In the genomic region with DNA sequence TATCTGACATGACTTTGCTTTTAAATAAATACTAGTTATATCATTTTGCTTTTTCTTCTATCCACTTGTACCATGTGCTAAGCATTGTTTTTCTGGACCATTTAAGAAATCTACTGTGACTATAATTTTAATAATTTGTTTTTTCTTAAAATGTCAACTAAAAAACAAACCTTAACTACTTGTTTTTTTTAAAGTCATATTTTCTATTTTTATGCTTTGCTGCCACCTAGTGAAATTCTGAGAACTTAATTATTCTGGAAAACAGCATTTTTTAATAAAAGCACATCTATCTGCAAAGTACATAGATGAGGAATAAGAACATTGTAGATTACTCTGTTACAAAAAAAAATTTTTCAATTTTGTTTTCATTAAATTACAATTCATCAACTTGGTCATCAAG, we compare ENCODE assay signal across 10 cellular contexts. TPM values are rescaled to one million over a fixed set of nuclear protein-coding genes. Genes with fewer than 3 reads are reported as not detected.
DNase-seq lines count a peak whose midpoint lies in the region; ATAC-seq and TF ChIP-seq lines count a peak whose summit lies in the region.
"Had no signal": no experiment of that assay in that cellular context is flagged by ENCODE, and none has a peak within 500 bp of the region (broad histone marks: within the 10 kb centered on the region; RNA-seq: fewer than 3 reads in every experiment).

No MANE protein-coding gene starts in this region.

- H2BK120ac ChIP-seq in H9 (ENCODE audit: low read depth, low read length, poor library complexity, severe bottlenecking), result no peak overlapping the region

- H3K27me3 ChIP-seq in H9 (ENCODE audit: insufficient read depth, low read length) (no peaks in the 10 kb centered on the region), hepatocyte (no peaks in the 10 kb centered on the region)

- no peak overlapping the region for H3K18ac ChIP-seq in H9 (ENCODE audit: insufficient read length, low read depth, low read length)

- no peak overlapping the region for H3K14ac ChIP-seq in H9 (ENCODE audit: insufficient read depth, low read length)

- no peak overlapping the region for H3K56ac ChIP-seq in H9 (ENCODE audit: insufficient read length, low read depth, low read length)

- no peaks in the 10 kb centered on the region for H3K79me2 ChIP-seq in H9 (ENCODE audit: insufficient read depth, low read length)
- no peaks in the 10 kb centered on the region for H3K79me2 ChIP-seq in hepatocyte

- no peak overlapping the region for H3K27ac Mint-ChIP-seq in H9

- peak; percentile 28 for TF ChIP-seq CTCF in AG09319 (IDR thresholded peaks at IDR 0.05; ENCODE audit: low read depth, low read length)
- TF ChIP-seq CTCF in H9 (conservative IDR thresholded peaks at IDR 0.05), result peak; percentile 52
- TF ChIP-seq CTCF in hepatocyte (IDR thresholded peaks at IDR 0.05; ENCODE audit: poor library complexity), result peak; percentile 66

- no peak overlapping the region for H4K5ac ChIP-seq in H9 (ENCODE audit: insufficient read length, low read depth, low read length)

- no peak for ATAC-seq in GM18858 (IDR thresholded peaks at IDR 0.05; ENCODE audit: unreplicated experiment)

- H3K4me2 ChIP-seq in H9 (ENCODE audit: insufficient read depth, insufficient read length, low read length) (no peak overlapping the region), hepatocyte (no peak overlapping the region)

- H3K4me3 ChIP-seq in hepatocyte, result no peak overlapping the region

- H2BK5ac ChIP-seq in H9 (ENCODE audit: insufficient read length, low read length), result no peak overlapping the region

- H3K27me3 Mint-ChIP-seq in H9 (ENCODE audit: low read depth), result no peaks in the 10 kb centered on the region

- H3K23me2 ChIP-seq in H9 (ENCODE audit: insufficient read length, low read depth, low read length, poor library complexity, severe bottlenecking), result no peaks in the 10 kb centered on the region

- H3K9me2 ChIP-seq in hepatocyte (replicated peaks; ENCODE audit: insufficient read depth), result no peaks in the 10 kb centered on the region

- H3K9me3 ChIP-seq in H9 (ENCODE audit: control insufficient read depth, low read depth, low read length) (no peaks in the 10 kb centered on the region), hepatocyte (ENCODE audit: low read depth) (no peaks in the 10 kb centered on the region)

- no peak overlapping the region for H2BK12ac ChIP-seq in H9 (ENCODE audit: insufficient read length, low read depth, low read length)

- no peaks in the 10 kb centered on the region for H3K4me1 Mint-ChIP-seq in H9

- no peak overlapping the region for H3T11ph ChIP-seq in H9 (ENCODE audit: low read length)

- H3K4ac ChIP-seq in H9 (ENCODE audit: low read depth, low read length), result no peak overlapping the region

- H2AK5ac ChIP-seq in H9 (ENCODE audit: insufficient read length, low read length), result no peak overlapping the region

- no peak overlapping the region for H3K23ac ChIP-seq in H9 (ENCODE audit: insufficient read length, low read depth, low read length)

- H3K36me3 Mint-ChIP-seq in H9 (ENCODE audit: insufficient read depth in 1 of 3, low read depth in 3 of 3), result peaks cover 4 to 18% (median 12%) of the 10 kb centered on the region in 3 experiments

- H3K9me3 Mint-ChIP-seq in H9, result no peaks in the 10 kb centered on the region

- no peak overlapping the region for H2BK15ac ChIP-seq in H9 (ENCODE audit: low read depth, low read length)

- H3K79me1 ChIP-seq in H9 (ENCODE audit: insufficient read depth, low read depth, low read length, poor library complexity, severe bottlenecking), result no peaks in the 10 kb centered on the region

- DNase-seq in AG09319 (ENCODE audit: extremely low read depth, low read depth), result no peak
- no peak for DNase-seq in H9
- DNase-seq in SK-MEL-5 (ENCODE audit: low read depth, low spot score), result peak; percentile 54
- DNase-seq in hepatocyte (ENCODE audit: low spot score), result peak; percentile 17
- DNase-seq in NCI-H128 (lab: John Stamatoyannopoulos, UW; ENCODE audit: unreplicated experiment), result no peak
- no peak for DNase-seq in amygdala (lab: John Stamatoyannopoulos, UW)
- no peak for DNase-seq in middle frontal gyrus (ENCODE audit: extremely low spot score, low spot score)
- DNase-seq: activated gamma-delta T cell treated with Interleukin-2 at 50 U/mL for 16 hours, NCI-H1436 treated with DMSO at 0.1 percent for 48 hours had no signal

- H3K27ac ChIP-seq in H9 (ENCODE audit: insufficient read length, low read depth, low read length) (no peak overlapping the region), hepatocyte (no peak overlapping the region)

- in situ Hi-C loops in SK-MEL-5 (cut with HindIII; ENCODE audit: low pct_unique_long_range_greater_than_20kb, low sequenced_read_pairs), result loop anchor here (25.0 kb wide), 1 partner anchor 623 kb away; no protein-coding TSS in a partner anchor

- H2AFZ ChIP-seq in H9 (ENCODE audit: low read length) (no peak overlapping the region), hepatocyte (no peak overlapping the region)

- H4K20me1 ChIP-seq in H9 (ENCODE audit: control insufficient read depth, insufficient read depth, insufficient read length) (no peaks in the 10 kb centered on the region), hepatocyte (ENCODE audit: insufficient read depth, poor library complexity, severe bottlenecking) (no peaks in the 10 kb centered on the region)

- H3K9ac ChIP-seq in H9 (ENCODE audit: extremely low read depth, insufficient read length, low read length), result no peak overlapping the region

- H4K8ac ChIP-seq in H9 (replicated peaks; ENCODE audit: insufficient read length, low read depth, low read length), result no peak overlapping the region

- no peak overlapping the region for H3K4me3 Mint-ChIP-seq in H9

- no peaks in the 10 kb centered on the region for H3K4me1 ChIP-seq in H9 (ENCODE audit: insufficient read depth, low read length)
- H3K4me1 ChIP-seq in hepatocyte (ENCODE audit: insufficient read depth), result no peaks in the 10 kb centered on the region

- H2BK20ac ChIP-seq in H9 (ENCODE audit: low read depth, low read length, poor library complexity, severe bottlenecking), result no peak overlapping the region

- H3K36me3 ChIP-seq in hepatocyte (replicated peaks; ENCODE audit: insufficient read depth, low read depth), result no peaks in the 10 kb centered on the region

- no peak overlapping the region for H4K91ac ChIP-seq in H9 (ENCODE audit: insufficient read length, low read depth, low read length)

RNA-seq across cellular contexts. Expression of gene ORC5, which starts 47.4 kb away (rescaled TPM):
- 25.9 and 28.2 TPM in 2 replicates for total RNA-seq in H9 (2021)
- total RNA-seq in SK-MEL-5 (2014; rRNA removed; shearing (Covaris generic)), result 68.0 and 81.2 TPM in 2 replicates
- polyA plus RNA-seq in SK-MEL-5 (2015; cell fraction: cytosol; rRNA removed), result 50.0 and 58.9 TPM in 2 replicates
- polyA plus RNA-seq in SK-MEL-5 (2015; cell fraction: nucleus; rRNA removed), result 50.9 and 64.4 TPM in 2 replicates
- total RNA-seq in hepatocyte, result 9.1 and 11.9 TPM in 2 replicates
- 5.5 and 6.7 TPM in 2 replicates for polyA plus RNA-seq in hepatocyte

Comparison
In these comparisons a context has a peak if more than half of its experiments do, and no peak if none do; other contexts are left out.
1. DNase-seq: peak in SK-MEL-5 (single experiment) and hepatocyte (single experiment); none in AG09319 (single experiment), H9 (single experiment), NCI-H128 (single experiment), amygdala (0 of 56) and middle frontal gyrus (single experiment).
2. Peak in every context shown above with its lines, with median percentiles within 50 percentile points of each other: CTCF ChIP-seq.